ENCODE assay signal across 28 cellular contexts in genomic region chr2:54187331-54187730, GRCh38.
"Had no signal": no experiment of that assay in that cellular context is flagged by ENCODE, and none has a peak within 500 bp of the region (broad histone marks: within the 10 kb centered on the region; RNA-seq: fewer than 3 reads in every experiment).

No MANE protein-coding gene starts in this region.

- H3K9ac ChIP-seq: neural progenitor cell, parathyroid adenoma had no signal

- H3K27me3 ChIP-seq: neural progenitor cell, ovary, stomach, thyroid gland, tibial nerve, upper lobe of left lung, uterus had no signal

- H3K27me3 Mint-ChIP-seq: naive B cell; naive thymus-derived CD8-positive, alpha-beta T cell; natural killer cell treated with Interleukin-12 subunit alpha and Interleukin-12 subunit beta and Interleukin-15 and Interleukin-18, amount 100 ng/mL, for 72 hours; progenitor cell of endocrine pancreas; stimulated activated naive B cell treated with anti-CD40 and anti-IgM and Interleukin-4, amounts not matched to agents 10 μg/mL and 1 μg/mL and 100 μg/mL, for 72 hours; stimulated activated naive CD8-positive, alpha-beta T cell treated with anti-CD3 and anti-CD28 coated beads, Interleukin-15, Interleukin-2, amounts not matched to agents 100 ng/mL and 50 ng/mL, for 24 hours had no signal

- H2AFZ ChIP-seq: neural progenitor cell, parathyroid adenoma had no signal

- DNase-seq: naive B cell; naive thymus-derived CD8-positive, alpha-beta T cell; occipital lobe; ovary; posterior cingulate gyrus; psoas muscle; right cardiac atrium; stimulated activated CD4-positive, alpha-beta T cell treated with anti-CD3 and anti-CD28 coated beads, Interleukin-15, amount 100 ng/mL, for 24 hours; stimulated activated CD4-positive, alpha-beta T cell treated with anti-CD3 and anti-CD28 coated beads, Interleukin-2, amount 100 ng/mL, for 24 hours; stimulated activated CD4-positive, alpha-beta T cell treated with anti-CD3 and anti-CD28 coated beads, Interleukin-2, amount 100 ng/mL, for 48 hours; stimulated activated CD4-positive, alpha-beta T cell treated with anti-CD3 and anti-CD28 coated beads, Interleukin-4, amount 100 ng/mL, for 24 hours; stimulated activated naive B cell treated with anti-CD40 and anti-IgM and Interleukin-4, amounts not matched to agents 10 μg/mL and 1 μg/mL and 100 μg/mL, for 72 hours; stimulated activated naive CD4-positive, alpha-beta T cell treated with Interleukin-2 at 50 U/mL for 16 hours; stomach; thyroid gland; trophoblast cell; upper lobe of left lung; uterus had no signal

- H3K4me2 ChIP-seq: neural progenitor cell had no signal

- H3K9me3 ChIP-seq: ovary, psoas muscle, stomach, thoracic aorta, thyroid gland, tibial nerve, upper lobe of left lung, uterus had no signal

- H3K4me1 ChIP-seq: neural progenitor cell, parathyroid adenoma, psoas muscle, tibial nerve, upper lobe of left lung, uterus had no signal

- H3K4me3 Mint-ChIP-seq: naive thymus-derived CD8-positive, alpha-beta T cell; natural killer cell treated with Interleukin-12 subunit alpha and Interleukin-12 subunit beta and Interleukin-15 and Interleukin-18, amount 100 ng/mL, for 72 hours; neural progenitor cell; stimulated activated effector memory CD8-positive, alpha-beta T cell treated with anti-CD3 and anti-CD28 coated beads, Interleukin-12 subunit alpha, Interleukin-12 subunit beta, amount 100 ng/mL, for 72 hours; stimulated activated naive B cell treated with anti-CD40 and anti-IgM and Interleukin-4, amounts not matched to agents 10 μg/mL and 1 μg/mL and 100 μg/mL, for 72 hours; stimulated activated naive CD8-positive, alpha-beta T cell treated with anti-CD3 and anti-CD28 coated beads, Interleukin-15, Interleukin-2, amounts not matched to agents 100 ng/mL and 50 ng/mL, for 24 hours had no signal

- H3K27ac ChIP-seq: neural progenitor cell, ovary, parathyroid adenoma, psoas muscle, skin epidermis, stomach, thoracic aorta, thyroid gland, tibial nerve, upper lobe of left lung, uterus had no signal

- H3K9me3 Mint-ChIP-seq: naive B cell; naive thymus-derived CD8-positive, alpha-beta T cell; natural killer cell treated with Interleukin-12 subunit alpha and Interleukin-12 subunit beta and Interleukin-15 and Interleukin-18, amount 100 ng/mL, for 72 hours; neural progenitor cell; stimulated activated effector memory CD8-positive, alpha-beta T cell treated with anti-CD3 and anti-CD28 coated beads, Interleukin-12 subunit alpha, Interleukin-12 subunit beta, amount 100 ng/mL, for 72 hours; stimulated activated naive CD8-positive, alpha-beta T cell treated with anti-CD3 and anti-CD28 coated beads, Interleukin-15, Interleukin-2, amounts not matched to agents 100 ng/mL and 50 ng/mL, for 24 hours had no signal

- H3K27ac Mint-ChIP-seq: naive thymus-derived CD8-positive, alpha-beta T cell; natural killer cell treated with Interleukin-12 subunit alpha and Interleukin-12 subunit beta and Interleukin-15 and Interleukin-18, amount 100 ng/mL, for 72 hours; neural progenitor cell; progenitor cell of endocrine pancreas; stimulated activated effector memory CD8-positive, alpha-beta T cell treated with anti-CD3 and anti-CD28 coated beads, Interleukin-12 subunit alpha, Interleukin-12 subunit beta, amount 100 ng/mL, for 72 hours; stimulated activated naive B cell treated with anti-CD40 and anti-IgM and Interleukin-4, amounts not matched to agents 10 μg/mL and 1 μg/mL and 100 μg/mL, for 72 hours; stimulated activated naive CD8-positive, alpha-beta T cell treated with anti-CD3 and anti-CD28 coated beads, Interleukin-15, Interleukin-2, amounts not matched to agents 100 ng/mL and 50 ng/mL, for 24 hours had no signal

- H3K36me3 Mint-ChIP-seq: natural killer cell treated with Interleukin-12 subunit alpha and Interleukin-12 subunit beta and Interleukin-15 and Interleukin-18, amount 100 ng/mL, for 72 hours; neural progenitor cell; stimulated activated effector memory CD8-positive, alpha-beta T cell treated with anti-CD3 and anti-CD28 coated beads, Interleukin-12 subunit alpha, Interleukin-12 subunit beta, amount 100 ng/mL, for 72 hours had no signal

- H3K4me1 Mint-ChIP-seq: neural progenitor cell; stimulated activated effector memory CD8-positive, alpha-beta T cell treated with anti-CD3 and anti-CD28 coated beads, Interleukin-12 subunit alpha, Interleukin-12 subunit beta, amount 100 ng/mL, for 72 hours; stimulated activated naive B cell treated with anti-CD40 and anti-IgM and Interleukin-4, amounts not matched to agents 10 μg/mL and 1 μg/mL and 100 μg/mL, for 72 hours had no signal

- ATAC-seq: naive thymus-derived CD8-positive, alpha-beta T cell; psoas muscle; right cardiac atrium; sciatic nerve; stimulated activated effector memory CD8-positive, alpha-beta T cell treated with anti-CD3 and anti-CD28 coated beads, Interleukin-12 subunit alpha, Interleukin-12 subunit beta, amount 100 ng/mL, for 72 hours; stimulated activated naive B cell treated with anti-CD40 and anti-IgM and Interleukin-4, amounts not matched to agents 10 μg/mL and 1 μg/mL and 100 μg/mL, for 72 hours had no signal

- H3K36me3 ChIP-seq: neural progenitor cell, ovary, thoracic aorta, thyroid gland, upper lobe of left lung, uterus had no signal

- H3K4me3 ChIP-seq: neural progenitor cell, ovary, psoas muscle, skin epidermis, stomach, thoracic aorta, thyroid gland, tibial nerve, upper lobe of left lung, uterus had no signal
